Comparison of ENCODE assay signal across 11 cellular contexts in genomic region chr12:46005151-46005797, GRCh38. TPM values are rescaled to one million over a fixed set of nuclear protein-coding genes. Genes with fewer than 3 reads are reported as not detected.
DNase-seq lines count a peak whose midpoint lies in the region; ATAC-seq and TF ChIP-seq lines count a peak whose summit lies in the region.
"Had no signal": no experiment of that assay in that cellular context is flagged by ENCODE, and none has a peak within 500 bp of the region (broad histone marks: within the 10 kb centered on the region; RNA-seq: fewer than 3 reads in every experiment).

No MANE protein-coding gene starts in this region.

- POLR2A ChIA-PET in A673 (lab: Charles Lee; ENCODE audit: low non-redundant PET): no interaction called here

- H3K4me1 ChIP-seq in A673 (ENCODE audit: insufficient read depth, low read length, poor library complexity, severe bottlenecking): no peaks in the 10 kb centered on the region
- H3K4me1 ChIP-seq: lower lobe of right lung, testis had no signal

- no peaks in the 10 kb centered on the region for H3K27me3 Mint-ChIP-seq in progenitor cell of endocrine pancreas

- H3K9me3 ChIP-seq in A673 (ENCODE audit: low read depth, low read length, poor library complexity, severe bottlenecking): no peaks in the 10 kb centered on the region
- H3K9me3 ChIP-seq: lower lobe of right lung, testis had no signal

- CTCF ChIA-PET in A673 (lab: Charles Lee): no interaction called here

- no TSS peak for BruUV-seq in A673 (replicated peaks; lab: Mats Ljungman, UMichigan)

- intact Hi-C loops in A673 (cut with micrococcal nuclease; ENCODE audit: unreplicated experiment): loop anchor here (5.0 kb wide), 1 partner anchor 833 kb away; no protein-coding TSS in a partner anchor

- H3K4me1 Mint-ChIP-seq in progenitor cell of endocrine pancreas (ENCODE audit: low read depth): no peaks in the 10 kb centered on the region

- peak; percentile 60 for TF ChIP-seq CTCF in A673 (conservative IDR thresholded peaks at IDR 0.05; ENCODE audit: low read depth, low read length)
- peak; percentile 38 for TF ChIP-seq CTCF in fibroblast of villous mesenchyme (IDR thresholded peaks at IDR 0.05; ENCODE audit: insufficient read depth, low read depth, low read length)
- no peak for TF ChIP-seq CTCF in progenitor cell of endocrine pancreas (IDR thresholded peaks at IDR 0.05; ENCODE audit: unreplicated experiment)

- DNase-seq in A673 (ENCODE audit: low spot score) (peak; percentile 10), ELR (ENCODE audit: low read depth) (peak; percentile 40), SK-MEL-5 (ENCODE audit: low read depth, low spot score) (peak; percentile 16), fibroblast of villous mesenchyme (ENCODE audit: low read depth) (peak; percentile 29), NCI-H1417 (lab: John Stamatoyannopoulos, UW) (no peak), progenitor cell of endocrine pancreas (ENCODE audit: low spot score, unreplicated experiment) (no peak)
- no peak for DNase-seq in stimulated activated CD4-positive, alpha-beta T cell treated with anti-CD3 and anti-CD28 coated beads, Interleukin-4, amount 100 ng/mL, for 1 hour
- DNase-seq: lower lobe of right lung, testis had no signal

- H3K4me3 ChIP-seq in A673 (ENCODE audit: low read depth, low read length, poor library complexity, severe bottlenecking) (no peak overlapping the region), fibroblast of villous mesenchyme (ENCODE audit: low read depth, low read length) (no peak overlapping the region)
- H3K4me3 ChIP-seq: lower lobe of right lung, testis had no signal

- H3K27ac ChIP-seq in A673 (ENCODE audit: low read depth, low read length, poor library complexity, severe bottlenecking): no peak overlapping the region
- H3K27ac ChIP-seq: lower lobe of right lung, testis had no signal

- in situ Hi-C loops in SK-MEL-5 (cut with HindIII; ENCODE audit: low pct_unique_long_range_greater_than_20kb, low sequenced_read_pairs): no loop called here

- no peaks in the 10 kb centered on the region for H3K36me3 ChIP-seq in A673 (ENCODE audit: insufficient read depth, low read length, poor library complexity, severe bottlenecking)
- H3K36me3 ChIP-seq: lower lobe of right lung had no signal

- H3K9me3 Mint-ChIP-seq in progenitor cell of endocrine pancreas (ENCODE audit: low read depth): peaks cover 3% of the 10 kb centered on the region
- H3K9me3 Mint-ChIP-seq: dendritic cell treated with granulocyte-macrophage colony-stimulating factor and Interleukin-4, amounts not matched to agents 40 ng/mL and 50 ng/mL, for 4 days had no signal

- H3K36me3 Mint-ChIP-seq in progenitor cell of endocrine pancreas (ENCODE audit: insufficient read depth): no peaks in the 10 kb centered on the region

- no peak overlapping the region for H3K4me3 Mint-ChIP-seq in progenitor cell of endocrine pancreas (ENCODE audit: low read depth)
- H3K4me3 Mint-ChIP-seq: dendritic cell treated with granulocyte-macrophage colony-stimulating factor and Interleukin-4, amounts not matched to agents 40 ng/mL and 50 ng/mL, for 4 days had no signal

- ATAC-seq in HG02938 (IDR thresholded peaks at IDR 0.05; ENCODE audit: unreplicated experiment): no peak
- ATAC-seq: lower lobe of right lung had no signal

- no peaks in the 10 kb centered on the region for H3K27me3 ChIP-seq in A673 (replicated peaks; ENCODE audit: insufficient read depth, low read depth, low read length, poor library complexity)
- H3K27me3 ChIP-seq: testis had no signal

- no peak overlapping the region for H3K27ac Mint-ChIP-seq in progenitor cell of endocrine pancreas
- H3K27ac Mint-ChIP-seq: dendritic cell treated with granulocyte-macrophage colony-stimulating factor and Interleukin-4, amounts not matched to agents 40 ng/mL and 50 ng/mL, for 4 days had no signal

RNA-seq across cellular contexts. Expression of gene SCAF11, which starts 14.9 kb away (rescaled TPM):
- total RNA-seq in A673 (2021): 105 and 121 TPM in 2 replicates
- 49.0 and 58.1 TPM in 2 replicates for total RNA-seq in SK-MEL-5 (2014; rRNA removed; shearing (Covaris generic))
- 40.0 and 43.0 TPM in 2 replicates for polyA plus RNA-seq in SK-MEL-5 (2015; cell fraction: cytosol; rRNA removed)
- polyA plus RNA-seq in SK-MEL-5 (2015; cell fraction: nucleus; rRNA removed): 45.4 and 45.7 TPM in 2 replicates
- 114 and 186 TPM in 2 replicates for total RNA-seq in fibroblast of villous mesenchyme
- total RNA-seq in progenitor cell of endocrine pancreas: 104 and 113 TPM in 2 replicates

Comparison
In these comparisons a context has a peak if more than half of its experiments do, and no peak if none do; other contexts are left out.
1. DNase-seq: peak in A673 (single experiment), ELR (single experiment), SK-MEL-5 (single experiment) and fibroblast of villous mesenchyme (single experiment); none in NCI-H1417 (0 of 3), stimulated activated CD4-positive, alpha-beta T cell treated with anti-CD3 and anti-CD28 coated beads, Interleukin-4, amount 100 ng/mL, for 1 hour (single experiment) and progenitor cell of endocrine pancreas (single experiment).